1 cellular context compared by ENCODE assay signal in the genomic region with DNA sequence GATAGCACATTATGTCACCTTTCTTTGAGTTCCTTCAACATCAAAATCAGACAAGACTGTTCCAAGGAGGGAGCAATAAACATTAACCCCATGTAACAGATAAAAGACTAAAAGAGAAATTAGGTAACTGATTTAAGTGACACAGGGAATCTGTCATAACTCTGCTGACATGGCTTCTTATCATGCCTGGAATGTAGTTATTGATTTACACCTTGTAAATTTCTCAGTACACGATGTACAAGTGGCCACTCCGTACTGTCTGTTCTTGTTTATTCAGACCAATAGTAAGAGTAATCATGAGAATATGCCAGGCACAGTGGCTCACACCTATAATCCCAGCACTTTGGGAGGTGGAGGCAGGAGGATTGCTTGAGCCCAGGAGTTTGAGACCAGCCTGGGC.
A peak's percentile ranks its signal among the peaks of the same experiment; 100 is the strongest.
TF ChIP-seq lines count a peak whose summit lies in the region.

No MANE protein-coding gene starts in this region.

TF ChIP-seq in HepG2, 621 proteins besides CTCF, POLR2A, EP300 and RAD21 (continued from another document and continues in another):
- TF ChIP-seq, protein P1, sequence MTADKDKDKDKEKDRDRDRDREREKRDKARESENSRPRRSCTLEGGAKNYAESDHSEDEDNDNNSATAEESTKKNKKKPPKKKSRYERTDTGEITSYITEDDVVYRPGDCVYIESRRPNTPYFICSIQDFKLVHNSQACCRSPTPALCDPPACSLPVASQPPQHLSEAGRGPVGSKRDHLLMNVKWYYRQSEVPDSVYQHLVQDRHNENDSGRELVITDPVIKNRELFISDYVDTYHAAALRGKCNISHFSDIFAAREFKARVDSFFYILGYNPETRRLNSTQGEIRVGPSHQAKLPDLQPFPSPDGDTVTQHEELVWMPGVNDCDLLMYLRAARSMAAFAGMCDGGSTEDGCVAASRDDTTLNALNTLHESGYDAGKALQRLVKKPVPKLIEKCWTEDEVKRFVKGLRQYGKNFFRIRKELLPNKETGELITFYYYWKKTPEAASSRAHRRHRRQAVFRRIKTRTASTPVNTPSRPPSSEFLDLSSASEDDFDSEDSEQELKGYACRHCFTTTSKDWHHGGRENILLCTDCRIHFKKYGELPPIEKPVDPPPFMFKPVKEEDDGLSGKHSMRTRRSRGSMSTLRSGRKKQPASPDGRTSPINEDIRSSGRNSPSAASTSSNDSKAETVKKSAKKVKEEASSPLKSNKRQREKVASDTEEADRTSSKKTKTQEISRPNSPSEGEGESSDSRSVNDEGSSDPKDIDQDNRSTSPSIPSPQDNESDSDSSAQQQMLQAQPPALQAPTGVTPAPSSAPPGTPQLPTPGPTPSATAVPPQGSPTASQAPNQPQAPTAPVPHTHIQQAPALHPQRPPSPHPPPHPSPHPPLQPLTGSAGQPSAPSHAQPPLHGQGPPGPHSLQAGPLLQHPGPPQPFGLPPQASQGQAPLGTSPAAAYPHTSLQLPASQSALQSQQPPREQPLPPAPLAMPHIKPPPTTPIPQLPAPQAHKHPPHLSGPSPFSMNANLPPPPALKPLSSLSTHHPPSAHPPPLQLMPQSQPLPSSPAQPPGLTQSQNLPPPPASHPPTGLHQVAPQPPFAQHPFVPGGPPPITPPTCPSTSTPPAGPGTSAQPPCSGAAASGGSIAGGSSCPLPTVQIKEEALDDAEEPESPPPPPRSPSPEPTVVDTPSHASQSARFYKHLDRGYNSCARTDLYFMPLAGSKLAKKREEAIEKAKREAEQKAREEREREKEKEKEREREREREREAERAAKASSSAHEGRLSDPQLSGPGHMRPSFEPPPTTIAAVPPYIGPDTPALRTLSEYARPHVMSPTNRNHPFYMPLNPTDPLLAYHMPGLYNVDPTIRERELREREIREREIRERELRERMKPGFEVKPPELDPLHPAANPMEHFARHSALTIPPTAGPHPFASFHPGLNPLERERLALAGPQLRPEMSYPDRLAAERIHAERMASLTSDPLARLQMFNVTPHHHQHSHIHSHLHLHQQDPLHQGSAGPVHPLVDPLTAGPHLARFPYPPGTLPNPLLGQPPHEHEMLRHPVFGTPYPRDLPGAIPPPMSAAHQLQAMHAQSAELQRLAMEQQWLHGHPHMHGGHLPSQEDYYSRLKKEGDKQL (CRISPR knock-in tag; IDR thresholded peaks at IDR 0.05; ENCODE audit: low read depth), result peak; percentile 25; the same call in 1 of the 2 replicates
- TF ChIP-seq ZNF792 (CRISPR knock-in tag; IDR thresholded peaks at IDR 0.05) (no peak), ZNF446 (CRISPR knock-in tag; IDR thresholded peaks at IDR 0.05) (no peak), HOXD1 (CRISPR knock-in tag; IDR thresholded peaks at IDR 0.05) (no peak), FOXO1 (CRISPR knock-in tag; IDR thresholded peaks at IDR 0.05) (peak; percentile 11; the same call in 1 of the 2 replicates), FOSL2 (CRISPR knock-in tag; IDR thresholded peaks at IDR 0.05) (peak; percentile 32; the same call in 1 of the 2 replicates), MTF1 (CRISPR knock-in tag; IDR thresholded peaks at IDR 0.05) (no peak), ZNF547 (CRISPR knock-in tag; IDR thresholded peaks at IDR 0.05) (no peak), ZNF275 (CRISPR knock-in tag; IDR thresholded peaks at IDR 0.05; ENCODE audit: borderline replicate concordance) (no peak), KAT8 (CRISPR knock-in tag; IDR thresholded peaks at IDR 0.05) (peak; percentile 47; the same call in 1 of the 2 replicates), CSRNP2 (CRISPR knock-in tag; conservative IDR thresholded peaks at IDR 0.05; ENCODE audit: low read depth) (no peak), RBM39 (IDR thresholded peaks at IDR 0.05; ENCODE audit: low read depth, low read length, poor library complexity, severe bottlenecking) (no peak), KAT2B (IDR thresholded peaks at IDR 0.05; ENCODE audit: borderline replicate concordance, low read depth, low read length) (no peak), DR1 (CRISPR knock-in tag; IDR thresholded peaks at IDR 0.05) (no peak), ZFP82 (CRISPR knock-in tag; IDR thresholded peaks at IDR 0.05; ENCODE audit: borderline replicate concordance) (no peak), HNF4G (IDR thresholded peaks at IDR 0.05; ENCODE audit: borderline replicate concordance, low read depth, low read length) (peak; percentile 21; the same call in 1 of the 2 replicates), HNF4G (CRISPR knock-in tag; IDR thresholded peaks at IDR 0.05; ENCODE audit: borderline replicate concordance, low read depth) (no peak), ZNF577 (CRISPR knock-in tag; IDR thresholded peaks at IDR 0.05; ENCODE audit: borderline replicate concordance, low read depth) (no peak), ZNF136 (CRISPR knock-in tag; IDR thresholded peaks at IDR 0.05; ENCODE audit: low read depth) (no peak), HIVEP1 (CRISPR knock-in tag; IDR thresholded peaks at IDR 0.05) (no peak), SALL2 (CRISPR knock-in tag; IDR thresholded peaks at IDR 0.05) (0 out of 2 replicates have a peak, but pooled peaks have one; percentile 32), ZNF546 (CRISPR knock-in tag; conservative IDR thresholded peaks at IDR 0.05) (no peak), ZNF180 (CRISPR knock-in tag; IDR thresholded peaks at IDR 0.05; ENCODE audit: borderline replicate concordance, low read depth) (no peak), ZNF589 (CRISPR knock-in tag; conservative IDR thresholded peaks at IDR 0.05) (no peak), MIER3 (CRISPR knock-in tag; IDR thresholded peaks at IDR 0.05; ENCODE audit: borderline replicate concordance) (peak; percentile 46; the same call in 1 of the 2 replicates)
- TF ChIP-seq, protein P2, sequence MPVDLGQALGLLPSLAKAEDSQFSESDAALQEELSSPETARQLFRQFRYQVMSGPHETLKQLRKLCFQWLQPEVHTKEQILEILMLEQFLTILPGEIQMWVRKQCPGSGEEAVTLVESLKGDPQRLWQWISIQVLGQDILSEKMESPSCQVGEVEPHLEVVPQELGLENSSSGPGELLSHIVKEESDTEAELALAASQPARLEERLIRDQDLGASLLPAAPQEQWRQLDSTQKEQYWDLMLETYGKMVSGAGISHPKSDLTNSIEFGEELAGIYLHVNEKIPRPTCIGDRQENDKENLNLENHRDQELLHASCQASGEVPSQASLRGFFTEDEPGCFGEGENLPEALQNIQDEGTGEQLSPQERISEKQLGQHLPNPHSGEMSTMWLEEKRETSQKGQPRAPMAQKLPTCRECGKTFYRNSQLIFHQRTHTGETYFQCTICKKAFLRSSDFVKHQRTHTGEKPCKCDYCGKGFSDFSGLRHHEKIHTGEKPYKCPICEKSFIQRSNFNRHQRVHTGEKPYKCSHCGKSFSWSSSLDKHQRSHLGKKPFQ (CRISPR knock-in tag; IDR thresholded peaks at IDR 0.05; ENCODE audit: insufficient replicate concordance), result no peak
- TF ChIP-seq, protein P3, sequence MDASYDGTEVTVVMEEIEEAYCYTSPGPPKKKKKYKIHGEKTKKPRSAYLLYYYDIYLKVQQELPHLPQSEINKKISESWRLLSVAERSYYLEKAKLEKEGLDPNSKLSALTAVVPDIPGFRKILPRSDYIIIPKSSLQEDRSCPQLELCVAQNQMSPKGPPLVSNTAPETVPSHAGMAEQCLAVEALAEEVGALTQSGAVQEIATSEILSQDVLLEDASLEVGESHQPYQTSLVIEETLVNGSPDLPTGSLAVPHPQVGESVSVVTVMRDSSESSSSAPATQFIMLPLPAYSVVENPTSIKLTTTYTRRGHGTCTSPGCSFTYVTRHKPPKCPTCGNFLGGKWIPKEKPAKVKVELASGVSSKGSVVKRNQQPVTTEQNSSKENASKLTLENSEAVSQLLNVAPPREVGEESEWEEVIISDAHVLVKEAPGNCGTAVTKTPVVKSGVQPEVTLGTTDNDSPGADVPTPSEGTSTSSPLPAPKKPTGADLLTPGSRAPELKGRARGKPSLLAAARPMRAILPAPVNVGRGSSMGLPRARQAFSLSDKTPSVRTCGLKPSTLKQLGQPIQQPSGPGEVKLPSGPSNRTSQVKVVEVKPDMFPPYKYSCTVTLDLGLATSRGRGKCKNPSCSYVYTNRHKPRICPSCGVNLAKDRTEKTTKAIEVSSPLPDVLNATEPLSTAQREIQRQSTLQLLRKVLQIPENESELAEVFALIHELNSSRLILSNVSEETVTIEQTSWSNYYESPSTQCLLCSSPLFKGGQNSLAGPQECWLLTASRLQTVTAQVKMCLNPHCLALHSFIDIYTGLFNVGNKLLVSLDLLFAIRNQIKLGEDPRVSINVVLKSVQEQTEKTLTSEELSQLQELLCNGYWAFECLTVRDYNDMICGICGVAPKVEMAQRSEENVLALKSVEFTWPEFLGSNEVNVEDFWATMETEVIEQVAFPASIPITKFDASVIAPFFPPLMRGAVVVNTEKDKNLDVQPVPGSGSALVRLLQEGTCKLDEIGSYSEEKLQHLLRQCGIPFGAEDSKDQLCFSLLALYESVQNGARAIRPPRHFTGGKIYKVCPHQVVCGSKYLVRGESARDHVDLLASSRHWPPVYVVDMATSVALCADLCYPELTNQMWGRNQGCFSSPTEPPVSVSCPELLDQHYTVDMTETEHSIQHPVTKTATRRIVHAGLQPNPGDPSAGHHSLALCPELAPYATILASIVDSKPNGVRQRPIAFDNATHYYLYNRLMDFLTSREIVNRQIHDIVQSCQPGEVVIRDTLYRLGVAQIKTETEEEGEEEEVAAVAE (CRISPR knock-in tag; IDR thresholded peaks at IDR 0.05; ENCODE audit: borderline replicate concordance), result 0 out of 2 replicates have a peak, but pooled peaks have one; percentile 65
- TF ChIP-seq, protein P4, sequence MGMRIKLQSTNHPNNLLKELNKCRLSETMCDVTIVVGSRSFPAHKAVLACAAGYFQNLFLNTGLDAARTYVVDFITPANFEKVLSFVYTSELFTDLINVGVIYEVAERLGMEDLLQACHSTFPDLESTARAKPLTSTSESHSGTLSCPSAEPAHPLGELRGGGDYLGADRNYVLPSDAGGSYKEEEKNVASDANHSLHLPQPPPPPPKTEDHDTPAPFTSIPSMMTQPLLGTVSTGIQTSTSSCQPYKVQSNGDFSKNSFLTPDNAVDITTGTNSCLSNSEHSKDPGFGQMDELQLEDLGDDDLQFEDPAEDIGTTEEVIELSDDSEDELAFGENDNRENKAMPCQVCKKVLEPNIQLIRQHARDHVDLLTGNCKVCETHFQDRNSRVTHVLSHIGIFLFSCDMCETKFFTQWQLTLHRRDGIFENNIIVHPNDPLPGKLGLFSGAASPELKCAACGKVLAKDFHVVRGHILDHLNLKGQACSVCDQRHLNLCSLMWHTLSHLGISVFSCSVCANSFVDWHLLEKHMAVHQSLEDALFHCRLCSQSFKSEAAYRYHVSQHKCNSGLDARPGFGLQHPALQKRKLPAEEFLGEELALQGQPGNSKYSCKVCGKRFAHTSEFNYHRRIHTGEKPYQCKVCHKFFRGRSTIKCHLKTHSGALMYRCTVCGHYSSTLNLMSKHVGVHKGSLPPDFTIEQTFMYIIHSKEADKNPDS (CRISPR knock-in tag; IDR thresholded peaks at IDR 0.05), result no peak
- TF ChIP-seq, protein P5, sequence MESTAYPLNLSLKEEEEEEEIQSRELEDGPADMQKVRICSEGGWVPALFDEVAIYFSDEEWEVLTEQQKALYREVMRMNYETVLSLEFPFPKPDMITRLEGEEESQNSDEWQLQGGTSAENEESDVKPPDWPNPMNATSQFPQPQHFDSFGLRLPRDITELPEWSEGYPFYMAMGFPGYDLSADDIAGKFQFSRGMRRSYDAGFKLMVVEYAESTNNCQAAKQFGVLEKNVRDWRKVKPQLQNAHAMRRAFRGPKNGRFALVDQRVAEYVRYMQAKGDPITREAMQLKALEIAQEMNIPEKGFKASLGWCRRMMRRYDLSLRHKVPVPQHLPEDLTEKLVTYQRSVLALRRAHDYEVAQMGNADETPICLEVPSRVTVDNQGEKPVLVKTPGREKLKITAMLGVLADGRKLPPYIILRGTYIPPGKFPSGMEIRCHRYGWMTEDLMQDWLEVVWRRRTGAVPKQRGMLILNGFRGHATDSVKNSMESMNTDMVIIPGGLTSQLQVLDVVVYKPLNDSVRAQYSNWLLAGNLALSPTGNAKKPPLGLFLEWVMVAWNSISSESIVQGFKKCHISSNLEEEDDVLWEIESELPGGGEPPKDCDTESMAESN (CRISPR knock-in tag; conservative IDR thresholded peaks at IDR 0.05), result 0 out of 2 replicates have a peak, but pooled peaks have one; percentile 29
- TF ChIP-seq, protein P6, sequence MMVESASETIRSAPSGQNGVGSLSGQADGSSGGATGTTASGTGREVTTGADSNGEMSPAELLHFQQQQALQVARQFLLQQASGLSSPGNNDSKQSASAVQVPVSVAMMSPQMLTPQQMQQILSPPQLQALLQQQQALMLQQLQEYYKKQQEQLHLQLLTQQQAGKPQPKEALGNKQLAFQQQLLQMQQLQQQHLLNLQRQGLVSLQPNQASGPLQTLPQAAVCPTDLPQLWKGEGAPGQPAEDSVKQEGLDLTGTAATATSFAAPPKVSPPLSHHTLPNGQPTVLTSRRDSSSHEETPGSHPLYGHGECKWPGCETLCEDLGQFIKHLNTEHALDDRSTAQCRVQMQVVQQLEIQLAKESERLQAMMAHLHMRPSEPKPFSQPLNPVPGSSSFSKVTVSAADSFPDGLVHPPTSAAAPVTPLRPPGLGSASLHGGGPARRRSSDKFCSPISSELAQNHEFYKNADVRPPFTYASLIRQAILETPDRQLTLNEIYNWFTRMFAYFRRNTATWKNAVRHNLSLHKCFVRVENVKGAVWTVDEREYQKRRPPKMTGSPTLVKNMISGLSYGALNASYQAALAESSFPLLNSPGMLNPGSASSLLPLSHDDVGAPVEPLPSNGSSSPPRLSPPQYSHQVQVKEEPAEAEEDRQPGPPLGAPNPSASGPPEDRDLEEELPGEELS (CRISPR knock-in tag; IDR thresholded peaks at IDR 0.05), result peak; percentile 43; the same call in 1 of the 2 replicates
